Comparison of ENCODE assay signal across 28 cellular contexts in the genomic region with DNA sequence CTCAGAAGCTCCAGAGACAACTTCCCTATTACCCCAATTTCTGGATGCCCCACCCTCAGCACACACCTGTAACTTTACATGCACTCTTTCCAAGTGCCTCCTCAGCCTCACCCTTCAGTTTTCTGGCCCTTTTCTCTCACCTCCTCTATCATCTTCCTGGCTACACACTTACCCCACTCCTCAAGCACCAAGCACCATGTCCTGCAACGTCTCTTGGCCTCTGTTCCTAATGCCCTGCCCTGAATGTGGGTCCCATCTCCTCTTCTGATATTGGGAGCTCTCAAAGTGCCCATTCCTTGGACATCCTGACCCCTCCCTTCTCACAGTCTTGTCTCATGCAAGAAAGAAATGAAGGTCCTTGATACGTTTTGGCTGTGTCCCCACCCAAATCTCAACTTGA. TPM values are rescaled to one million over a fixed set of nuclear protein-coding genes. Genes with fewer than 3 reads are reported as not detected.
"Had no signal": no experiment of that assay in that cellular context is flagged by ENCODE, and none has a peak within 500 bp of the region (broad histone marks: within the 10 kb centered on the region; RNA-seq: fewer than 3 reads in every experiment).

No MANE protein-coding gene starts in this region.

- H3K27ac Mint-ChIP-seq: activated CD4-positive, alpha-beta T cell treated with anti-CD3 and anti-CD28 coated beads for 36 hours; activated CD8-positive, alpha-beta T cell treated with anti-CD3 and anti-CD28 coated beads, Interleukin-2, amount 10 ng/mL, durations not matched to agents 7 days and 5 days; activated naive CD4-positive, alpha-beta T cell treated with anti-CD3 and anti-CD28 coated beads, Interleukin-2, amount 10 ng/mL, durations not matched to agents 7 days and 5 days; activated T-cell treated with anti-CD3 and anti-CD28 coated beads, Interleukin-2, amount 50 U/mL, for 72 hours; activated T-helper 2 cell treated with anti-CD3 and anti-CD28 coated beads, Interferon-gamma antibody, Interleukin-2, Interleukin-4, amounts not matched to agents 10 μg/mL and 5 μg/mL and 100 μg/mL, durations not matched to agents 14 hours and 24 hours and 36 hours had no signal

- H3K4me1 ChIP-seq: ascending aorta, body of pancreas, Peyer's patch, SJCRH30 had no signal

- H3K9ac ChIP-seq: SK-N-SH had no signal

- H3K4me3 ChIP-seq: ascending aorta, body of pancreas, K562, Peyer's patch, SJCRH30 had no signal

- H3K36me3 Mint-ChIP-seq: activated naive CD4-positive, alpha-beta T cell treated with anti-CD3 and anti-CD28 coated beads, Interleukin-2, amount 10 ng/mL, durations not matched to agents 7 days and 5 days had no signal

- H3K4me3 Mint-ChIP-seq: activated CD4-positive, alpha-beta T cell treated with anti-CD3 and anti-CD28 coated beads for 36 hours; activated CD8-positive, alpha-beta T cell treated with anti-CD3 and anti-CD28 coated beads, Interleukin-2, amount 10 ng/mL, durations not matched to agents 7 days and 5 days; activated naive CD4-positive, alpha-beta T cell treated with anti-CD3 and anti-CD28 coated beads, Interleukin-2, amount 10 ng/mL, durations not matched to agents 7 days and 5 days; activated T-cell treated with anti-CD3 and anti-CD28 coated beads, Interleukin-2, amount 50 U/mL, for 72 hours had no signal

- ATAC-seq: activated CD4-positive, alpha-beta T cell treated with anti-CD3 and anti-CD28 coated beads for 36 hours; activated CD8-positive, alpha-beta T cell treated with anti-CD3 and anti-CD28 coated beads, Interleukin-2, amount 10 ng/mL, durations not matched to agents 7 days and 5 days; activated T-cell treated with anti-CD3 and anti-CD28 coated beads, Interleukin-2, amount 50 U/mL, for 72 hours; body of pancreas; K562 had no signal

- DNase-seq: activated CD4-positive, alpha-beta T cell treated with anti-CD3 and anti-CD28 coated beads for 36 hours; activated CD4-positive, CD25-positive, alpha-beta regulatory T cell; activated CD8-positive, alpha-beta T cell treated with anti-CD3 and anti-CD28 coated beads, Interleukin-2, amount 10 ng/mL, durations not matched to agents 7 days and 5 days; activated naive CD4-positive, alpha-beta T cell treated with anti-CD3 and anti-CD28 coated beads, Interleukin-2, amount 10 ng/mL, durations not matched to agents 7 days and 5 days; activated T-cell treated with anti-CD3 and anti-CD28 coated beads, Interleukin-2, amount 50 U/mL, for 72 hours; body of pancreas; central memory CD4-positive, alpha-beta T cell; Karpas-422; MM.1S; NCI-H1105; NCI-H1436; NCI-H1694 treated with DMSO at 0.1 percent for 48 hours; NCI-H2029 treated with DMSO at 0.1 percent for 48 hours; NCI-H345; NCI-H510A; NCI-H69; Peyer's patch; Right ventricle myocardium superior; SJCRH30; SK-N-SH; T-helper 1 cell had no signal

- H3K9me3 ChIP-seq: ascending aorta, body of pancreas, Peyer's patch, SJCRH30, SK-N-SH had no signal

- H3K36me3 ChIP-seq: ascending aorta, Peyer's patch, SJCRH30 had no signal

- H3K27me3 ChIP-seq: body of pancreas, Peyer's patch had no signal

- H3K9me3 Mint-ChIP-seq: activated T-cell treated with anti-CD3 and anti-CD28 coated beads, Interleukin-2, amount 50 U/mL, for 72 hours; activated T-helper 2 cell treated with anti-CD3 and anti-CD28 coated beads, Interferon-gamma antibody, Interleukin-2, Interleukin-4, amounts not matched to agents 10 μg/mL and 5 μg/mL and 100 μg/mL, durations not matched to agents 14 hours and 24 hours and 36 hours had no signal

- H3K27ac ChIP-seq: ascending aorta, body of pancreas, Peyer's patch, RWPE1, SJCRH30, VCaP had no signal

- H3K27me3 Mint-ChIP-seq: activated CD4-positive, alpha-beta T cell treated with anti-CD3 and anti-CD28 coated beads for 36 hours had no signal

RNA-seq across cellular contexts. Expression of a gene that starts 1.2 kb away (rescaled TPM):
- total RNA-seq: activated T-helper 2 cell treated with anti-CD3 and anti-CD28 coated beads, Interferon-gamma antibody, Interleukin-2, Interleukin-4, amounts not matched to agents 10 μg/mL and 5 μg/mL and 100 μg/mL, durations not matched to agents 14 hours and 24 hours and 36 hours; ascending aorta; body of pancreas; bronchial epithelial cell; K562; Right ventricle myocardium superior; SJCRH30 had no signal
- polyA plus RNA-seq: K562, SK-N-SH had no signal

RNA-seq across cellular contexts. Expression of a gene that starts 18.3 kb away (rescaled TPM):
- total RNA-seq: activated T-helper 2 cell treated with anti-CD3 and anti-CD28 coated beads, Interferon-gamma antibody, Interleukin-2, Interleukin-4, amounts not matched to agents 10 μg/mL and 5 μg/mL and 100 μg/mL, durations not matched to agents 14 hours and 24 hours and 36 hours; ascending aorta; bronchial epithelial cell; Right ventricle myocardium superior; SJCRH30 had no signal
- polyA plus RNA-seq: SK-N-SH had no signal

RNA-seq across cellular contexts. Expression of a gene that starts 26.4 kb away (rescaled TPM):
- total RNA-seq: activated CD4-positive, alpha-beta T cell treated with anti-CD3 and anti-CD28 coated beads for 36 hours; activated CD8-positive, alpha-beta T cell treated with anti-CD3 and anti-CD28 coated beads, Interleukin-2, amount 10 ng/mL, durations not matched to agents 7 days and 5 days; activated T-helper 2 cell treated with anti-CD3 and anti-CD28 coated beads, Interferon-gamma antibody, Interleukin-2, Interleukin-4, amounts not matched to agents 10 μg/mL and 5 μg/mL and 100 μg/mL, durations not matched to agents 14 hours and 24 hours and 36 hours; ascending aorta; body of pancreas; bronchial epithelial cell; K562; Peyer's patch; Right ventricle myocardium superior; SJCRH30; T-helper 2 cell treated with Interferon-gamma antibody and Interleukin-4, amounts not matched to agents 100 ng/mL and 5 ng/mL, for 36 hours had no signal
- polyA plus RNA-seq: K562, SK-N-SH had no signal

RNA-seq across cellular contexts. Expression of a gene that starts 47.1 kb away (rescaled TPM):
- total RNA-seq: activated CD4-positive, alpha-beta T cell treated with anti-CD3 and anti-CD28 coated beads for 36 hours; activated CD8-positive, alpha-beta T cell treated with anti-CD3 and anti-CD28 coated beads, Interleukin-2, amount 10 ng/mL, durations not matched to agents 7 days and 5 days; activated T-cell treated with anti-CD3 and anti-CD28 coated beads, Interleukin-2, amount 50 U/mL, for 72 hours; activated T-helper 2 cell treated with anti-CD3 and anti-CD28 coated beads, Interferon-gamma antibody, Interleukin-2, Interleukin-4, amounts not matched to agents 10 μg/mL and 5 μg/mL and 100 μg/mL, durations not matched to agents 14 hours and 24 hours and 36 hours; ascending aorta; body of pancreas; bronchial epithelial cell; K562; Peyer's patch; Right ventricle myocardium superior; SJCRH30; T-helper 2 cell treated with Interferon-gamma antibody and Interleukin-4, amounts not matched to agents 100 ng/mL and 5 ng/mL, for 36 hours had no signal
- polyA plus RNA-seq: K562, SK-N-SH had no signal

RNA-seq across cellular contexts. Expression of a gene that starts 51.9 kb away (rescaled TPM):
- total RNA-seq: activated CD4-positive, alpha-beta T cell treated with anti-CD3 and anti-CD28 coated beads for 36 hours; activated T-cell treated with anti-CD3 and anti-CD28 coated beads, Interleukin-2, amount 50 U/mL, for 72 hours; activated T-helper 2 cell treated with anti-CD3 and anti-CD28 coated beads, Interferon-gamma antibody, Interleukin-2, Interleukin-4, amounts not matched to agents 10 μg/mL and 5 μg/mL and 100 μg/mL, durations not matched to agents 14 hours and 24 hours and 36 hours; ascending aorta; body of pancreas; bronchial epithelial cell; Right ventricle myocardium superior; SJCRH30 had no signal
- polyA plus RNA-seq: SK-N-SH had no signal
